Comparison of ENCODE assay signal across 12 cellular contexts in genomic region chr3:121894191-121894990, GRCh38. TPM values are rescaled to one million over a fixed set of nuclear protein-coding genes. Genes with fewer than 3 reads are reported as not detected.
DNase-seq lines count a peak whose midpoint lies in the region; ATAC-seq and TF ChIP-seq lines count a peak whose summit lies in the region.
"Had no signal": no experiment of that assay in that cellular context is flagged by ENCODE, and none has a peak within 500 bp of the region (broad histone marks: within the 10 kb centered on the region; RNA-seq: fewer than 3 reads in every experiment).

Gene SLC15A2 (plus strand): TSS chr3:121894401. CDS start chr3:121894477, 76 bp downstream.

- WGBS in hepatocyte (ENCODE audit: low lambda C conversion rate, missing lambda C conversion rate): 29% methylated on average over 3 of the region's 3 CpGs

- H3K27ac ChIP-seq in hepatocyte: peak within 1 kb of the TSS; percentile 45
- H3K27ac ChIP-seq in uterus: no peak within 1 kb of the TSS

- DNase-seq in CD14-positive monocyte (ENCODE audit: low spot score) (no peak), amygdala (lab: John Stamatoyannopoulos, UW) (peak in 39 of 56 donors; percentile 2 to 66 (median 23)), hepatocyte (ENCODE audit: low spot score) (no peak), occipital lobe (lab: John Stamatoyannopoulos, UW) (peak; percentile 21), HT-29 (ENCODE audit: low spot score) (no peak), uterus (no peak)
- no peak for DNase-seq in activated T-helper 2 cell treated with anti-CD3 and anti-CD28 coated beads, Interferon-gamma antibody, Interleukin-2, Interleukin-4, amounts not matched to agents 10 μg/mL and 5 μg/mL and 100 μg/mL, durations not matched to agents 14 hours and 24 hours and 36 hours (ENCODE audit: low spot score)
- DNase-seq: activated CD4-positive, alpha-beta T cell treated with anti-CD3 and anti-CD28 coated beads for 4 hours; NCI-H1417 treated with DMSO at 0.1 percent for 48 hours had no signal

- H2AFZ ChIP-seq in hepatocyte: no peak within 1 kb of the TSS

- H3K4me3 ChIP-seq in hepatocyte (no peak within 1 kb of the TSS), uterus (no peak within 1 kb of the TSS)
- H3K4me3 ChIP-seq: skin epidermis had no signal

- no peaks in the 10 kb centered on the region for H3K4me1 Mint-ChIP-seq in CD14-positive monocyte
- H3K4me1 Mint-ChIP-seq in activated T-helper 2 cell treated with anti-CD3 and anti-CD28 coated beads, Interferon-gamma antibody, Interleukin-2, Interleukin-4, amounts not matched to agents 10 μg/mL and 5 μg/mL and 100 μg/mL, durations not matched to agents 14 hours and 24 hours and 36 hours (ENCODE audit: low read depth): no peaks in the 10 kb centered on the region

- no peak for ATAC-seq in HG03520 (IDR thresholded peaks at IDR 0.05; ENCODE audit: unreplicated experiment)

- H3K27me3 ChIP-seq in hepatocyte: no peaks in the 10 kb centered on the region
- no peaks in the 10 kb centered on the region for H3K27me3 ChIP-seq in uterus

- H3K4me3 Mint-ChIP-seq in CD14-positive monocyte: no peak within 1 kb of the TSS
- no peak within 1 kb of the TSS for H3K4me3 Mint-ChIP-seq in activated T-helper 2 cell treated with anti-CD3 and anti-CD28 coated beads, Interferon-gamma antibody, Interleukin-2, Interleukin-4, amounts not matched to agents 10 μg/mL and 5 μg/mL and 100 μg/mL, durations not matched to agents 14 hours and 24 hours and 36 hours (ENCODE audit: low read depth)
- H3K4me3 Mint-ChIP-seq: stimulated activated naive CD8-positive, alpha-beta T cell treated with anti-CD3 and anti-CD28 coated beads, Interleukin-15, Interleukin-2, amounts not matched to agents 100 ng/mL and 50 ng/mL, for 24 hours had no signal

- intact Hi-C loops in CD14-positive monocyte (cut with micrococcal nuclease): no loop called here
- intact Hi-C loops in uterus (cut with DNase I; ENCODE audit: low total_unique reads): no loop called here
- intact Hi-C loops in activated T-helper 2 cell treated with anti-CD3 and anti-CD28 coated beads, Interferon-gamma antibody, Interleukin-2, Interleukin-4, amounts not matched to agents 10 μg/mL and 5 μg/mL and 100 μg/mL, durations not matched to agents 14 hours and 24 hours and 36 hours (cut with micrococcal nuclease): no loop called here

- no peak for TF ChIP-seq POLR2A in uterus (IDR thresholded peaks at IDR 0.05)

- H3K4me2 ChIP-seq in hepatocyte: peak within 1 kb of the TSS; percentile 42

- H3K79me2 ChIP-seq in hepatocyte: no peaks in the 10 kb centered on the region

- no peaks in the 10 kb centered on the region for H3K36me3 ChIP-seq in hepatocyte (replicated peaks; ENCODE audit: insufficient read depth, low read depth)
- H3K36me3 ChIP-seq in uterus: no peaks in the 10 kb centered on the region

- H3K27ac Mint-ChIP-seq in CD14-positive monocyte: peak within 1 kb of the TSS in 5 of 7 donors; percentile 6 to 66 (median 46)
- H3K27ac Mint-ChIP-seq in activated T-helper 2 cell treated with anti-CD3 and anti-CD28 coated beads, Interferon-gamma antibody, Interleukin-2, Interleukin-4, amounts not matched to agents 10 μg/mL and 5 μg/mL and 100 μg/mL, durations not matched to agents 14 hours and 24 hours and 36 hours: no peak within 1 kb of the TSS
- H3K27ac Mint-ChIP-seq: stimulated activated naive CD8-positive, alpha-beta T cell treated with anti-CD3 and anti-CD28 coated beads, Interleukin-15, Interleukin-2, amounts not matched to agents 100 ng/mL and 50 ng/mL, for 24 hours had no signal

- no peaks in the 10 kb centered on the region for H3K9me3 Mint-ChIP-seq in CD14-positive monocyte
- H3K9me3 Mint-ChIP-seq in activated T-helper 2 cell treated with anti-CD3 and anti-CD28 coated beads, Interferon-gamma antibody, Interleukin-2, Interleukin-4, amounts not matched to agents 10 μg/mL and 5 μg/mL and 100 μg/mL, durations not matched to agents 14 hours and 24 hours and 36 hours: no peaks in the 10 kb centered on the region
- H3K9me3 Mint-ChIP-seq: stimulated activated naive CD8-positive, alpha-beta T cell treated with anti-CD3 and anti-CD28 coated beads, Interleukin-15, Interleukin-2, amounts not matched to agents 100 ng/mL and 50 ng/mL, for 24 hours had no signal

- no peaks in the 10 kb centered on the region for H3K9me2 ChIP-seq in hepatocyte (replicated peaks; ENCODE audit: insufficient read depth)

- H4K20me1 ChIP-seq in hepatocyte (ENCODE audit: insufficient read depth, poor library complexity, severe bottlenecking): no peaks in the 10 kb centered on the region

- H3K36me3 Mint-ChIP-seq in CD14-positive monocyte: peaks cover 42 to 59% of the 10 kb centered on the region in 2 donors
- H3K36me3 Mint-ChIP-seq in activated T-helper 2 cell treated with anti-CD3 and anti-CD28 coated beads, Interferon-gamma antibody, Interleukin-2, Interleukin-4, amounts not matched to agents 10 μg/mL and 5 μg/mL and 100 μg/mL, durations not matched to agents 14 hours and 24 hours and 36 hours (ENCODE audit: low read depth): peaks cover 12% of the 10 kb centered on the region

- H3K27me3 Mint-ChIP-seq in CD14-positive monocyte (ENCODE audit: low read depth in 3 of 3): no peaks in the 10 kb centered on the region
- no peaks in the 10 kb centered on the region for H3K27me3 Mint-ChIP-seq in activated T-helper 2 cell treated with anti-CD3 and anti-CD28 coated beads, Interferon-gamma antibody, Interleukin-2, Interleukin-4, amounts not matched to agents 10 μg/mL and 5 μg/mL and 100 μg/mL, durations not matched to agents 14 hours and 24 hours and 36 hours (ENCODE audit: low read depth)
- H3K27me3 Mint-ChIP-seq: stimulated activated naive CD8-positive, alpha-beta T cell treated with anti-CD3 and anti-CD28 coated beads, Interleukin-15, Interleukin-2, amounts not matched to agents 100 ng/mL and 50 ng/mL, for 24 hours had no signal

- TF ChIP-seq CTCF in CD14-positive monocyte (IDR thresholded peaks at IDR 0.05) (no peak), hepatocyte (IDR thresholded peaks at IDR 0.05; ENCODE audit: poor library complexity) (no peak), uterus (IDR thresholded peaks at IDR 0.05) (no peak)

- H3K9me3 ChIP-seq in hepatocyte (ENCODE audit: low read depth) (no peaks in the 10 kb centered on the region), uterus (no peaks in the 10 kb centered on the region)

- H3K4me1 ChIP-seq in hepatocyte (ENCODE audit: insufficient read depth): peaks cover 6% of the 10 kb centered on the region
- no peaks in the 10 kb centered on the region for H3K4me1 ChIP-seq in uterus

RNA-seq across cellular contexts. Expression of gene SLC15A2, which starts in this region (rescaled TPM):
- under 1 TPM; 0.37 to 0.62 TPM for polyA plus RNA-seq in CD14-positive monocyte
- 6.5 and 11.2 TPM in 2 replicates for total RNA-seq in hepatocyte
- 5.4 and 5.8 TPM in 2 replicates for polyA plus RNA-seq in hepatocyte
- total RNA-seq in occipital lobe: 10.0 TPM
- 0.28 and 2.3 TPM in 2 replicates for total RNA-seq in HT-29 (2014; rRNA removed; shearing (Covaris generic))
- total RNA-seq in uterus: 1 to 10 TPM in 3 of 4 donors, under 1 TPM in 1; 0.77 to 9.3 (median 4.0) TPM
- total RNA-seq in activated T-helper 2 cell treated with anti-CD3 and anti-CD28 coated beads, Interferon-gamma antibody, Interleukin-2, Interleukin-4, amounts not matched to agents 10 μg/mL and 5 μg/mL and 100 μg/mL, durations not matched to agents 14 hours and 24 hours and 36 hours: 3.5 and 3.9 TPM in 2 replicates

Comparison
In these comparisons a context has a peak if more than half of its experiments do, and no peak if none do; other contexts are left out.
1. DNase-seq: peak in amygdala (39 of 56) and occipital lobe (single experiment); none in CD14-positive monocyte (single experiment), hepatocyte (single experiment), HT-29 (single experiment), uterus (0 of 2) and activated T-helper 2 cell treated with anti-CD3 and anti-CD28 coated beads, Interferon-gamma antibody, Interleukin-2, Interleukin-4, amounts not matched to agents 10 μg/mL and 5 μg/mL and 100 μg/mL, durations not matched to agents 14 hours and 24 hours and 36 hours (single experiment).